In the genomic region with DNA sequence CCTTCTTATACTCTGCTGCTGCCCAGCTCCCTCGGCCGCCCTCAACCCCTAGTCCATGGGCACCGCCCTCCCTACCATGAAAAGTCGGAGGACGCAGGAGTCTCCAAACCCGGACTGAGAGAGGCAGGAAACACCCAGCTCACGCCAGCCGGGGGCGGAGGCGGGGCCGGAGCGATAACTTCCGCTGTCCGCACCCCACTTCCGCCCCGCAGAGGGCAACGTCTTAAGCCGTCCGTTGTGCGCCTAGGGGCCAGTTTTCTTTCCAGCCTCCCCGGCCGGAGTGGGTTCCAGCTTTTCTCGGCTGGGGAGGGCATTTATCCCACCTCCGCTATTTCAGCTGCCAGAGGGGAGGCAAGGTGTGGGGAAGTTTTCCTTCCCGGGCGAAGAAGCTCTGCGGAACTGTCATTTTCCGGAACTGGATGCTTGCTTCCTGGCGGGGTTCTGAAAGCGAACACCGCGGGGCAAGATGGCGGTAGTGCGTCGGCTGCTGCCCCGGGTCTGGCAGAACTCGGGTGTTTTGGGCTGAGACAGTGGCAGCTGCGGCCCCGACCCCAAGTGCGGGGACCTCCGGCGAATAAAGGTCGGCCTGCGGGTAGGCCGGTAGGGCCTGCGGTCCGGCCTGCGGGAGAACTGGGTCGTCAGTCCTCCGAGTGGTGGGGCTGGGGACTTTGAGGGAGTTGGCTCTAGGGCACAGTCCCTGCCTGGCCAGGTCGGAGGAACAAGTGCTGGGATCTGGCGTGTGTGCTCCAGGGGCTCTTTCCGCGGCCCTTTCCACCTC, we compare ENCODE assay signal across 8 cellular contexts. TPM values are rescaled to one million over a fixed set of nuclear protein-coding genes. Genes with fewer than 3 reads are reported as not detected.
DNase-seq lines count a peak whose midpoint lies in the region; ATAC-seq lines count a peak whose summit lies in the region.

A gene with protein sequence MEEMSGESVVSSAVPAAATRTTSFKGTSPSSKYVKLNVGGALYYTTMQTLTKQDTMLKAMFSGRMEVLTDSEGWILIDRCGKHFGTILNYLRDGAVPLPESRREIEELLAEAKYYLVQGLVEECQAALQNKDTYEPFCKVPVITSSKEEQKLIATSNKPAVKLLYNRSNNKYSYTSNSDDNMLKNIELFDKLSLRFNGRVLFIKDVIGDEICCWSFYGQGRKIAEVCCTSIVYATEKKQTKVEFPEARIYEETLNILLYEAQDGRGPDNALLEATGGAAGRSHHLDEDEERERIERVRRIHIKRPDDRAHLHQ (minus strand): TSS at position 116 of the 778 bp plus-strand sequence. CDS start 38 bp downstream, at position 78.
A gene with protein sequence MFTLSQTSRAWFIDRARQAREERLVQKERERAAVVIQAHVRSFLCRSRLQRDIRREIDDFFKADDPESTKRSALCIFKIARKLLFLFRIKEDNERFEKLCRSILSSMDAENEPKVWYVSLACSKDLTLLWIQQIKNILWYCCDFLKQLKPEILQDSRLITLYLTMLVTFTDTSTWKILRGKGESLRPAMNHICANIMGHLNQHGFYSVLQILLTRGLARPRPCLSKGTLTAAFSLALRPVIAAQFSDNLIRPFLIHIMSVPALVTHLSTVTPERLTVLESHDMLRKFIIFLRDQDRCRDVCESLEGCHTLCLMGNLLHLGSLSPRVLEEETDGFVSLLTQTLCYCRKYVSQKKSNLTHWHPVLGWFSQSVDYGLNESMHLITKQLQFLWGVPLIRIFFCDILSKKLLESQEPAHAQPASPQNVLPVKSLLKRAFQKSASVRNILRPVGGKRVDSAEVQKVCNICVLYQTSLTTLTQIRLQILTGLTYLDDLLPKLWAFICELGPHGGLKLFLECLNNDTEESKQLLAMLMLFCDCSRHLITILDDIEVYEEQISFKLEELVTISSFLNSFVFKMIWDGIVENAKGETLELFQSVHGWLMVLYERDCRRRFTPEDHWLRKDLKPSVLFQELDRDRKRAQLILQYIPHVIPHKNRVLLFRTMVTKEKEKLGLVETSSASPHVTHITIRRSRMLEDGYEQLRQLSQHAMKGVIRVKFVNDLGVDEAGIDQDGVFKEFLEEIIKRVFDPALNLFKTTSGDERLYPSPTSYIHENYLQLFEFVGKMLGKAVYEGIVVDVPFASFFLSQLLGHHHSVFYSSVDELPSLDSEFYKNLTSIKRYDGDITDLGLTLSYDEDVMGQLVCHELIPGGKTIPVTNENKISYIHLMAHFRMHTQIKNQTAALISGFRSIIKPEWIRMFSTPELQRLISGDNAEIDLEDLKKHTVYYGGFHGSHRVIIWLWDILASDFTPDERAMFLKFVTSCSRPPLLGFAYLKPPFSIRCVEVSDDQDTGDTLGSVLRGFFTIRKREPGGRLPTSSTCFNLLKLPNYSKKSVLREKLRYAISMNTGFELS (plus strand): TSS at position 450 of the 778 bp plus-strand sequence. CDS start 5,918 bp downstream, outside the sequence.

- ATAC-seq in GM21367 (IDR thresholded peaks at IDR 0.05; ENCODE audit: unreplicated experiment) = peak; percentile 79

- DNase-seq in COLO668 (lab: John Stamatoyannopoulos, UW; ENCODE audit: unreplicated experiment) (peak; percentile 94), HT1080 (ENCODE audit: low read depth) (peak; percentile 81), lung microvascular endothelial cell (ENCODE audit: low read depth in 2 of 2) (peak; percentile 93 to 96)
- peak; percentile 66 for DNase-seq in NK-92 treated with Interleukin-12 subunit alpha and Interleukin-12 subunit beta, amount 100 ng/mL, for 24 hours (lab: John Stamatoyannopoulos, UW)
- DNase-seq in activated CD8-positive, alpha-beta memory T cell treated with anti-CD3 and anti-CD28 coated beads for 1 hour (ENCODE audit: extremely low read depth in 1 of 2, low read depth in 1 of 2) = peak; percentile 57 to 79
- peak; percentile 83 for DNase-seq in effector CD4-positive, alpha-beta T cell
- DNase-seq in stimulated activated CD4-positive, alpha-beta T cell treated with anti-CD3 and anti-CD28 coated beads, TNF-alpha, amount 100 ng/mL, for 4 hours (ENCODE audit: low read depth in 3 of 3) = peak; percentile 67 to 79 (median 70)

RNA-seq across cellular contexts. Expression of the first gene that starts in this region (rescaled TPM):
- total RNA-seq in HT1080 (2014; rRNA removed; shearing (Covaris generic)) = 44.6 and 56.3 TPM in 2 replicates
- polyA plus RNA-seq in HT1080 (2015; cell fraction: cytosol; rRNA removed) = 53.5 and 68.4 TPM in 2 replicates
- polyA plus RNA-seq in HT1080 (2015; cell fraction: nucleus; rRNA removed) = 68.8 and 83.3 TPM in 2 replicates
- total RNA-seq in lung microvascular endothelial cell = 65.7 and 73.0 TPM in 2 replicates

RNA-seq across cellular contexts. Expression of the second gene that starts in this region (rescaled TPM):
- total RNA-seq in HT1080 (2014; rRNA removed; shearing (Covaris generic)) = 31.0 and 32.2 TPM in 2 replicates
- polyA plus RNA-seq in HT1080 (2015; cell fraction: cytosol; rRNA removed) = 30.4 and 33.7 TPM in 2 replicates
- polyA plus RNA-seq in HT1080 (2015; cell fraction: nucleus; rRNA removed) = 53.6 and 54.2 TPM in 2 replicates
- 20.5 and 28.0 TPM in 2 replicates for total RNA-seq in lung microvascular endothelial cell

Comparison
In these comparisons a context has a peak if more than half of its experiments do, and no peak if none do; other contexts are left out.
1. Peak in every context shown above with its lines: DNase-seq and ATAC-seq.